In genomic region chr1:155321577-155322497, GRCh38 we compare ENCODE assay signal across 1 cellular context.
TF ChIP-seq lines count a peak whose summit lies in the region.

No MANE protein-coding gene starts in this region.

TF ChIP-seq in HepG2, 621 proteins besides CTCF, POLR2A, EP300 and RAD21 (continued from another document):
- no peak for TF ChIP-seq ZKSCAN1 (IDR thresholded peaks at IDR 0.05; ENCODE audit: low read length)
- TF ChIP-seq SP4 (CRISPR knock-in tag; IDR thresholded peaks at IDR 0.05) = no peak
- no peak for TF ChIP-seq KAT2B (IDR thresholded peaks at IDR 0.05; ENCODE audit: borderline replicate concordance, low read depth, low read length)
- no peak for TF ChIP-seq ZFP36L2 (CRISPR knock-in tag; IDR thresholded peaks at IDR 0.05)
- no peak for TF ChIP-seq RNF2 (conservative IDR thresholded peaks at IDR 0.05; ENCODE audit: low read depth)
- TF ChIP-seq NR0B2 (CRISPR knock-in tag; IDR thresholded peaks at IDR 0.05) = no peak
- no peak for TF ChIP-seq CBX2 (IDR thresholded peaks at IDR 0.05; ENCODE audit: low read depth, low read length)
- TF ChIP-seq CBX2 (CRISPR knock-in tag; IDR thresholded peaks at IDR 0.05; ENCODE audit: low read depth) = no peak
- no peak for TF ChIP-seq ZNF136 (CRISPR knock-in tag; IDR thresholded peaks at IDR 0.05; ENCODE audit: low read depth)
- no peak for TF ChIP-seq BHLHE40 (IDR thresholded peaks at IDR 0.05; ENCODE audit: low read length)
- no peak for TF ChIP-seq MBD4 (IDR thresholded peaks at IDR 0.05; ENCODE audit: borderline replicate concordance, low read length)
- no peak for TF ChIP-seq ZNF619 (CRISPR knock-in tag; IDR thresholded peaks at IDR 0.05)
- TF ChIP-seq IKZF1 (IDR thresholded peaks at IDR 0.05) = no peak
- TF ChIP-seq HMG20A (CRISPR knock-in tag; IDR thresholded peaks at IDR 0.05; ENCODE audit: borderline replicate concordance) = no peak
- no peak for TF ChIP-seq SNRNP70 (IDR thresholded peaks at IDR 0.05; ENCODE audit: low read depth, low read length)
- no peak for TF ChIP-seq ZSCAN29 (CRISPR knock-in tag; conservative IDR thresholded peaks at IDR 0.05)
- TF ChIP-seq ZNF10 (CRISPR knock-in tag; IDR thresholded peaks at IDR 0.05; ENCODE audit: borderline replicate concordance, low read depth) = no peak
- no peak for TF ChIP-seq ZNF101 (CRISPR knock-in tag; IDR thresholded peaks at IDR 0.05; ENCODE audit: borderline replicate concordance, low read depth)
- 0 out of 2 replicates have a peak, but pooled peaks have one; percentile 18 for TF ChIP-seq ZNF350 (CRISPR knock-in tag; IDR thresholded peaks at IDR 0.05; ENCODE audit: borderline replicate concordance, low read depth)
- TF ChIP-seq ZNF589 (CRISPR knock-in tag; conservative IDR thresholded peaks at IDR 0.05) = no peak
- 0 out of 2 replicates have a peak, but pooled peaks have one; percentile 26 for TF ChIP-seq ZNF263 (CRISPR knock-in tag; IDR thresholded peaks at IDR 0.05)
- TF ChIP-seq ZNF691 (CRISPR knock-in tag; IDR thresholded peaks at IDR 0.05; ENCODE audit: borderline replicate concordance, low read depth) = no peak
- no peak for TF ChIP-seq ZFP90 (CRISPR knock-in tag; IDR thresholded peaks at IDR 0.05; ENCODE audit: borderline replicate concordance)
- TF ChIP-seq ZNF276 (CRISPR knock-in tag; IDR thresholded peaks at IDR 0.05; ENCODE audit: low read depth) = no peak
- TF ChIP-seq SIN3A (IDR thresholded peaks at IDR 0.05; ENCODE audit: borderline replicate concordance, low read depth, low read length) = no peak
- TF ChIP-seq ZFX (CRISPR knock-in tag; IDR thresholded peaks at IDR 0.05; ENCODE audit: low read depth) = peak; percentile 33; the same call in 1 of the 2 replicates
- no peak for TF ChIP-seq ZNF441 (CRISPR knock-in tag; IDR thresholded peaks at IDR 0.05; ENCODE audit: borderline replicate concordance)
- TF ChIP-seq HNRNPH1 (optimal IDR thresholded peaks at IDR 0.05; ENCODE audit: low read depth, low read length) = no peak
- no peak for TF ChIP-seq CHD4 (IDR thresholded peaks at IDR 0.05; ENCODE audit: borderline replicate concordance, low read length)
- TF ChIP-seq PHF8 (CRISPR knock-in tag; IDR thresholded peaks at IDR 0.05) = no peak
- no peak for TF ChIP-seq KLF13 (CRISPR knock-in tag; IDR thresholded peaks at IDR 0.05)
- TF ChIP-seq ZNF687 (CRISPR knock-in tag; IDR thresholded peaks at IDR 0.05) = peak; percentile 34; the same call in 1 of the 2 replicates
- no peak for TF ChIP-seq ZBTB3 (CRISPR knock-in tag; IDR thresholded peaks at IDR 0.05; ENCODE audit: borderline replicate concordance, low read depth)
- no peak for TF ChIP-seq TBL1XR1 (IDR thresholded peaks at IDR 0.05; ENCODE audit: borderline replicate concordance, low read length, partially characterized antibody)
- no peak for TF ChIP-seq ZNF383 (CRISPR knock-in tag; IDR thresholded peaks at IDR 0.05; ENCODE audit: borderline replicate concordance)
- no peak for TF ChIP-seq ARID4A (CRISPR knock-in tag; IDR thresholded peaks at IDR 0.05; ENCODE audit: borderline replicate concordance)
- TF ChIP-seq ZNF839 (CRISPR knock-in tag; IDR thresholded peaks at IDR 0.05; ENCODE audit: borderline replicate concordance) = peak; percentile 6; the same call in 1 of the 2 replicates
- no peak for TF ChIP-seq MZF1 (CRISPR knock-in tag; IDR thresholded peaks at IDR 0.05; ENCODE audit: borderline replicate concordance)
- no peak for TF ChIP-seq TAF15 (IDR thresholded peaks at IDR 0.05; ENCODE audit: low read depth, low read length, poor library complexity, severe bottlenecking)
- TF ChIP-seq MED1 (CRISPR knock-in tag; IDR thresholded peaks at IDR 0.05) = no peak
- TF ChIP-seq ZBTB1 (CRISPR knock-in tag; IDR thresholded peaks at IDR 0.05; ENCODE audit: borderline replicate concordance) = no peak
- no peak for TF ChIP-seq MLXIP (CRISPR knock-in tag; IDR thresholded peaks at IDR 0.05; ENCODE audit: borderline replicate concordance)
- no peak for TF ChIP-seq JUN (CRISPR knock-in tag; IDR thresholded peaks at IDR 0.05)
- TF ChIP-seq ZNF335 (CRISPR knock-in tag; IDR thresholded peaks at IDR 0.05) = no peak
- TF ChIP-seq ZNF180 (CRISPR knock-in tag; IDR thresholded peaks at IDR 0.05; ENCODE audit: borderline replicate concordance, low read depth) = no peak
- no peak for TF ChIP-seq GLI4 (CRISPR knock-in tag; IDR thresholded peaks at IDR 0.05; ENCODE audit: borderline replicate concordance)
- TF ChIP-seq ZGPAT (CRISPR knock-in tag; IDR thresholded peaks at IDR 0.05) = no peak
